In the genomic region with DNA sequence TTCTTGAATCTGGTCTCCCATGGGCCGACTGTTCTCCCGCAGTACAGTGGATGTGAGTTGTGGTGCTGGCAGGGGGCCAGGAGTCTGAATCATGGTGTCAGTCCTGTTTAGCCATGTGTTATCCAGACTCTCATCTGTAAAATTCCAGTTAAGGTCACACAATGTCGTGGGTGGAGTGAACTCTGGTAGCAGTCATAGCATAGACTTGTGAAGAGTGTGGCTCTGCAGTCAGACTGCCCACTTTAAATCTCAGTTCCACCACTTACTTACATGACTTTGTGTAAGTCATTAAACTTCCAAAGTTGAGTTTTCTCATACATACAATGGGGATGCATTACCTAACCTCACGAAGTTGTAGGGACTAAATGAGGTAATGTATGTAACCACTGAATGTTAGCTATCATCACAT, we compare ENCODE assay signal across 8 cellular contexts.
DNase-seq lines count a peak whose midpoint lies in the region; ATAC-seq and TF ChIP-seq lines count a peak whose summit lies in the region.

No MANE protein-coding gene starts in this region.

- intact Hi-C loops in Right ventricle myocardium superior (cut with DNase I): no loop called here

- H3K4me3 ChIP-seq in SK-N-SH (ENCODE audit: low read depth in 2 of 2, low read length in 1 of 2) (no peak overlapping the region), skeletal muscle cell (ENCODE audit: low read depth, low read length) (no peak overlapping the region)

- DNase-seq in NCI-H82 (lab: John Stamatoyannopoulos, UW) (peak; percentile 38), NCI-H82 treated with DMSO at 0.1 percent for 48 hours (lab: John Stamatoyannopoulos, UW; ENCODE audit: unreplicated experiment) (no peak), SK-N-SH (peak; percentile 69), Right ventricle myocardium superior (peak; percentile 84), skeletal muscle cell (ENCODE audit: low read depth) (peak; percentile 96), putamen (ENCODE audit: low spot score) (no peak), NCI-H526 (lab: John Stamatoyannopoulos, UW) (no peak)

- WGBS in SK-N-SH (ENCODE audit: low lambda C conversion rate): 6% methylated on average over 4 of the region's 4 CpGs

- H3K9me2 ChIP-seq in SK-N-SH: no peaks in the 10 kb centered on the region

- POLR2A ChIA-PET in SK-N-SH (lab: Yijun Ruan, JAX): no interaction called here

- 0 out of 2 replicates have a peak, but pooled peaks cover 4% of the 10 kb centered on the region for H3K79me2 ChIP-seq in SK-N-SH (ENCODE audit: insufficient read depth)

- TF ChIP-seq RAD21 in SK-N-SH (IDR thresholded peaks at IDR 0.05; ENCODE audit: low read length): no peak

- H4K20me1 ChIP-seq in SK-N-SH (ENCODE audit: insufficient read depth): no peaks in the 10 kb centered on the region

- peak; percentile 77 to 89 for TF ChIP-seq EP300 in SK-N-SH (IDR thresholded peaks at IDR 0.05; ENCODE audit: borderline replicate concordance in 1 of 2, low read depth in 1 of 2, low read length in 1 of 2)

- no peaks in the 10 kb centered on the region for H3K27me3 ChIP-seq in SK-N-SH (ENCODE audit: insufficient read depth)

- ATAC-seq in Right ventricle myocardium superior (ENCODE audit: poor library complexity) (peak; percentile 91), GM19395 (IDR thresholded peaks at IDR 0.05; ENCODE audit: unreplicated experiment) (no peak)

- peaks cover 9 to 32% of the 10 kb centered on the region in 2 experiments for H3K36me3 ChIP-seq in SK-N-SH (replicated peaks in 1 of 2; ENCODE audit: control insufficient read depth in 1 of 2, insufficient read depth in 2 of 2, low read length in 1 of 2)

- peak overlapping the region; percentile 83 to 88 for H3K27ac ChIP-seq in SK-N-SH (ENCODE audit: low read depth in 2 of 2, low read length in 1 of 2)

- CTCF ChIA-PET in SK-N-SH (lab: Yijun Ruan, JAX): interaction anchor here (1.1 to 2.1 kb wide), 2 partner anchors 48 to 409 kb away, joined by 4 read pairs; no protein-coding TSS in a partner anchor

- no peak for TF ChIP-seq CTCF in SK-N-SH (IDR thresholded peaks at IDR 0.05)

- peak overlapping the region; percentile 13; the same call in 1 of the 2 replicates for H3K9ac ChIP-seq in SK-N-SH

- H2AFZ ChIP-seq in SK-N-SH (ENCODE audit: low read depth): no peak overlapping the region

- peak overlapping the region; percentile 23; the same call in 1 of the 2 replicates for H3K4me2 ChIP-seq in SK-N-SH

- no peaks in the 10 kb centered on the region for H3K9me3 ChIP-seq in SK-N-SH

- H3K4me1 ChIP-seq in SK-N-SH (ENCODE audit: control insufficient read depth in 1 of 2, insufficient read depth in 2 of 2, low read depth in 1 of 2, low read length in 1 of 2): peaks cover 11 to 14% of the 10 kb centered on the region in 2 experiments

- peaks cover 12% of the 10 kb centered on the region for H3F3A ChIP-seq in SK-N-SH (replicated peaks; ENCODE audit: insufficient read depth)

TF ChIP-seq in SK-N-SH, 30 proteins besides CTCF, POLR2A, EP300 and RAD21 (continues in another document):
- TF ChIP-seq MEF2A (IDR thresholded peaks at IDR 0.05; ENCODE audit: borderline replicate concordance, low read depth): no peak
- peak; percentile 99 for TF ChIP-seq TCF12 (IDR thresholded peaks at IDR 0.05)
- TF ChIP-seq FOXM1 (IDR thresholded peaks at IDR 0.05; ENCODE audit: low read depth): no peak
- TF ChIP-seq GABPA (IDR thresholded peaks at IDR 0.05; ENCODE audit: low read depth): no peak
- TF ChIP-seq, protein P1, sequence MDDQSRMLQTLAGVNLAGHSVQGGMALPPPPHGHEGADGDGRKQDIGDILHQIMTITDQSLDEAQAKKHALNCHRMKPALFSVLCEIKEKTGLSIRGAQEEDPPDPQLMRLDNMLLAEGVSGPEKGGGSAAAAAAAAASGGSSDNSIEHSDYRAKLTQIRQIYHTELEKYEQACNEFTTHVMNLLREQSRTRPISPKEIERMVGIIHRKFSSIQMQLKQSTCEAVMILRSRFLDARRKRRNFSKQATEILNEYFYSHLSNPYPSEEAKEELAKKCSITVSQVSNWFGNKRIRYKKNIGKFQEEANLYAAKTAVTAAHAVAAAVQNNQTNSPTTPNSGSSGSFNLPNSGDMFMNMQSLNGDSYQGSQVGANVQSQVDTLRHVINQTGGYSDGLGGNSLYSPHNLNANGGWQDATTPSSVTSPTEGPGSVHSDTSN (IDR thresholded peaks at IDR 0.05): peak; percentile 97
- TF ChIP-seq TEAD4 (IDR thresholded peaks at IDR 0.05; ENCODE audit: borderline replicate concordance, insufficient read depth): peak; percentile 76; the same call in 1 of the 2 replicates
- no peak for TF ChIP-seq EZH2phosphoT487 (IDR thresholded peaks at IDR 0.05; ENCODE audit: borderline replicate concordance, low read depth)
- TF ChIP-seq ELF1 (IDR thresholded peaks at IDR 0.05): no peak
- no peak for TF ChIP-seq USF1 (IDR thresholded peaks at IDR 0.05; ENCODE audit: borderline replicate concordance, low read depth)
- no peak for TF ChIP-seq SMC3 (IDR thresholded peaks at IDR 0.05; ENCODE audit: low read depth, low read length)
- TF ChIP-seq TAF1 (IDR thresholded peaks at IDR 0.05; ENCODE audit: borderline replicate concordance, low read depth, low read length): no peak
- TF ChIP-seq RFX5 (IDR thresholded peaks at IDR 0.05; ENCODE audit: low read length): no peak
- peak; percentile 52; the same call in 1 of the 2 replicates for TF ChIP-seq GATA2 (CRISPR knock-in tag; IDR thresholded peaks at IDR 0.05)
- peak; percentile 99 for TF ChIP-seq RXRA (IDR thresholded peaks at IDR 0.05; ENCODE audit: borderline replicate concordance, low read depth)
- TF ChIP-seq, protein P2, sequence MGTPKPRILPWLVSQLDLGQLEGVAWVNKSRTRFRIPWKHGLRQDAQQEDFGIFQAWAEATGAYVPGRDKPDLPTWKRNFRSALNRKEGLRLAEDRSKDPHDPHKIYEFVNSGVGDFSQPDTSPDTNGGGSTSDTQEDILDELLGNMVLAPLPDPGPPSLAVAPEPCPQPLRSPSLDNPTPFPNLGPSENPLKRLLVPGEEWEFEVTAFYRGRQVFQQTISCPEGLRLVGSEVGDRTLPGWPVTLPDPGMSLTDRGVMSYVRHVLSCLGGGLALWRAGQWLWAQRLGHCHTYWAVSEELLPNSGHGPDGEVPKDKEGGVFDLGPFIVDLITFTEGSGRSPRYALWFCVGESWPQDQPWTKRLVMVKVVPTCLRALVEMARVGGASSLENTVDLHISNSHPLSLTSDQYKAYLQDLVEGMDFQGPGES (IDR thresholded peaks at IDR 0.05; ENCODE audit: low read depth, low read length): no peak
- TF ChIP-seq YY1 (IDR thresholded peaks at IDR 0.05; ENCODE audit: low read depth): no peak
- peak; percentile 95 for TF ChIP-seq JUND (IDR thresholded peaks at IDR 0.05)
- peak; percentile 27 for TF ChIP-seq CHD2 (IDR thresholded peaks at IDR 0.05; ENCODE audit: low read length, partially characterized antibody)
- no peak for TF ChIP-seq NRF1 (IDR thresholded peaks at IDR 0.05; ENCODE audit: low read depth, low read length)
- TF ChIP-seq POLR2AphosphoS5 (IDR thresholded peaks at IDR 0.05; ENCODE audit: low read depth, low read length): peak; percentile 90
- TF ChIP-seq NFIC (IDR thresholded peaks at IDR 0.05; ENCODE audit: borderline replicate concordance): peak; percentile 100
- TF ChIP-seq, protein P3, sequence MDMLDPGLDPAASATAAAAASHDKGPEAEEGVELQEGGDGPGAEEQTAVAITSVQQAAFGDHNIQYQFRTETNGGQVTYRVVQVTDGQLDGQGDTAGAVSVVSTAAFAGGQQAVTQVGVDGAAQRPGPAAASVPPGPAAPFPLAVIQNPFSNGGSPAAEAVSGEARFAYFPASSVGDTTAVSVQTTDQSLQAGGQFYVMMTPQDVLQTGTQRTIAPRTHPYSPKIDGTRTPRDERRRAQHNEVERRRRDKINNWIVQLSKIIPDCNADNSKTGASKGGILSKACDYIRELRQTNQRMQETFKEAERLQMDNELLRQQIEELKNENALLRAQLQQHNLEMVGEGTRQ (IDR thresholded peaks at IDR 0.05; ENCODE audit: borderline replicate concordance, low read depth, low read length): no peak
- TF ChIP-seq RCOR1 (IDR thresholded peaks at IDR 0.05; ENCODE audit: low read length): peak; percentile 62; the same call in 1 of the 2 replicates
- 0 out of 2 replicates have a peak, but pooled peaks have one; percentile 13 for TF ChIP-seq MXI1 (IDR thresholded peaks at IDR 0.05; ENCODE audit: low read depth, low read length)
- 0 out of 2 replicates have a peak, but pooled peaks have one; percentile 23 for TF ChIP-seq ZBTB33 (IDR thresholded peaks at IDR 0.05; ENCODE audit: borderline replicate concordance, low read depth)
- TF ChIP-seq MAX (IDR thresholded peaks at IDR 0.05; ENCODE audit: low read depth): peak; percentile 80
- TF ChIP-seq SIN3A (IDR thresholded peaks at IDR 0.05; ENCODE audit: borderline replicate concordance, low read depth, low read length): 0 out of 2 replicates have a peak, but pooled peaks have one; percentile 56
- peak; percentile 96 for TF ChIP-seq FOSL2 (IDR thresholded peaks at IDR 0.05; ENCODE audit: borderline replicate concordance, low read depth)

Comparison
In these comparisons a context has a peak if more than half of its experiments do, and no peak if none do; other contexts are left out.
1. DNase-seq: peak in NCI-H82 (single experiment), SK-N-SH (single experiment), Right ventricle myocardium superior (single experiment) and skeletal muscle cell (single experiment); none in NCI-H82 treated with DMSO at 0.1 percent for 48 hours (single experiment), putamen (single experiment) and NCI-H526 (0 of 2).